In the genomic region with DNA sequence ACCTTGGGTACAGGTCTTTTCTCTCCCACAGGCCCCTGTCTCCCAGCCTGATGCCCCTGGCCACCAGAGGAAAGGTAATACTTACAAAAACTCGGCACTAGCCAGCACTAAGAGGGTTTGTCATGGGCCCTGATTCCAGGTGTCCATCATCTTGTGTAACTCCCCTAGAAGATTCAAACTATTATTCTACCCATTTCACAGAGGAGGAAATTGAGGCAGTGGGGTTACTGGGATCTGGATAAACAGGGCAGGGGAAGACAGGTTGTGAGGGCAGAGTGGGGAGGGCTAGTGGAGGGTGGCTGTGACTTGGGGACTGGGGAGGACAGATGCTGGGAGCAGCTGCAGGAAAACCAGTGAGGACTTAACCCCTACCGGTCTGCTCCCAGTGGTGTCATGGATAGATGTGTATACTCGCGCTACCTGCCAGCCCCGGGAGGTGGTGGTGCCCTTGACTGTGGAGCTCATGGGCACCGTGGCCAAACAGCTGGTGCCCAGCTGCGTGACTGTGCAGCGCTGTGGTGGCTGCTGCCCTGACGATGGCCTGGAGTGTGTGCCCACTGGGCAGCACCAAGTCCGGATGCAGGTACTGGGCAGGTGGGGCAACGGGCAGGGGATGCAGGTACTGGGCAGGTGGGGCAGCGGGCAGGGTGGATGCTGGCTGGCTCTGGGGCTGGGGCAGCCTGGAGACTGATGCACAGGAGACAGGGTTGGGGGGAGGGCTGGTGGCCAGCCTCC, we compare ENCODE assay signal across 8 cellular contexts. TPM values are rescaled to one million over a fixed set of nuclear protein-coding genes. Genes with fewer than 3 reads are reported as not detected.
DNase-seq lines count a peak whose midpoint lies in the region; ATAC-seq and TF ChIP-seq lines count a peak whose summit lies in the region.

No MANE protein-coding gene starts in this region.

- H3K9me2 ChIP-seq in SK-N-SH = no peaks in the 10 kb centered on the region

- H3K9ac ChIP-seq in SK-N-SH = peak overlapping the region; percentile 63

- 84% methylated on average over 12 of the region's 12 CpGs for WGBS in SK-N-SH (ENCODE audit: low lambda C conversion rate)
- 80 to 86% methylated on average over 8 to 12 of the region's 12 CpGs for WGBS in testis, 2 donors

- no peak for TF ChIP-seq RAD21 in SK-N-SH (IDR thresholded peaks at IDR 0.05; ENCODE audit: low read length)

- H3K4me3 ChIP-seq in SK-N-SH (ENCODE audit: low read depth in 2 of 2, low read length in 1 of 2) = peak overlapping the region; percentile 63 to 66
- H3K4me3 ChIP-seq in kidney epithelial cell (ENCODE audit: low read depth, low read length) = peak overlapping the region; percentile 50
- peak overlapping the region in 1 of 2 donors; percentile 73 for H3K4me3 ChIP-seq in testis

- POLR2A ChIA-PET in SK-N-SH (lab: Yijun Ruan, JAX) = interaction anchor here (1.2 kb wide), 1 partner anchor 35 kb away, joined by 4 read pairs; no protein-coding TSS in a partner anchor
- POLR2A ChIA-PET in activated naive CD8-positive, alpha-beta T cell treated with anti-CD3 and anti-CD28 coated beads, Interleukin-2, amount 10 ng/mL, durations not matched to agents 7 days and 5 days (lab: Charles Lee) = interaction anchor here (0.7 to 26.2 kb wide), 5 partner anchors 9 to 58 kb away, joined by 5 to 419 read pairs (median 11); a partner anchor contains a TSS

- H3K4me1 ChIP-seq in SK-N-SH (ENCODE audit: control insufficient read depth in 1 of 2, insufficient read depth in 2 of 2, low read depth in 1 of 2, low read length in 1 of 2) (peaks cover 16 to 47% of the 10 kb centered on the region in 2 experiments; a peak in 2 of 4 replicates), testis (peaks cover 29% of the 10 kb centered on the region)

- peaks cover 19% of the 10 kb centered on the region for H3K79me2 ChIP-seq in SK-N-SH (ENCODE audit: insufficient read depth)

- no peaks in the 10 kb centered on the region for H3K27me3 ChIP-seq in SK-N-SH (ENCODE audit: insufficient read depth)
- H3K27me3 ChIP-seq in kidney epithelial cell (ENCODE audit: control insufficient read depth, insufficient read depth, low read length) = no peaks in the 10 kb centered on the region
- H3K27me3 ChIP-seq in testis = no peaks in the 10 kb centered on the region

- no peak for DNase-seq in SK-N-SH
- DNase-seq in activated naive CD8-positive, alpha-beta T cell treated with anti-CD3 and anti-CD28 coated beads, Interleukin-2, amount 10 ng/mL, durations not matched to agents 7 days and 5 days = no peak
- no peak for DNase-seq in kidney epithelial cell (ENCODE audit: low read depth)
- DNase-seq in testis = no peak
- DNase-seq in HPDE6-E6E7 (ENCODE audit: extremely low spot score) = no peak
- no peak for DNase-seq in NCI-H524 (lab: John Stamatoyannopoulos, UW)

- TF ChIP-seq EP300 in SK-N-SH (IDR thresholded peaks at IDR 0.05; ENCODE audit: borderline replicate concordance in 1 of 2, low read depth in 1 of 2, low read length in 1 of 2) = no peak

- peak overlapping the region; percentile 89 for H3K4me2 ChIP-seq in SK-N-SH

- H3K36me3 Mint-ChIP-seq in activated naive CD8-positive, alpha-beta T cell treated with anti-CD3 and anti-CD28 coated beads, Interleukin-2, amount 10 ng/mL, durations not matched to agents 7 days and 5 days = peaks cover 18% of the 10 kb centered on the region

- H4K20me1 ChIP-seq in SK-N-SH (ENCODE audit: insufficient read depth) = no peaks in the 10 kb centered on the region

- peak overlapping the region; percentile 83 for H3K27ac Mint-ChIP-seq in activated naive CD8-positive, alpha-beta T cell treated with anti-CD3 and anti-CD28 coated beads, Interleukin-2, amount 10 ng/mL, durations not matched to agents 7 days and 5 days

- peak overlapping the region; percentile 93 for H3K4me3 Mint-ChIP-seq in activated naive CD8-positive, alpha-beta T cell treated with anti-CD3 and anti-CD28 coated beads, Interleukin-2, amount 10 ng/mL, durations not matched to agents 7 days and 5 days

- H3F3A ChIP-seq in SK-N-SH (replicated peaks; ENCODE audit: insufficient read depth) = peaks cover 37% of the 10 kb centered on the region

- no peaks in the 10 kb centered on the region for H3K9me3 ChIP-seq in SK-N-SH
- H3K9me3 ChIP-seq in testis = no peaks in the 10 kb centered on the region

- intact Hi-C loops in testis (cut with DNase I; ENCODE audit: low total_unique reads) = no loop called here

- ATAC-seq in SK-N-SH treated with all-trans-retinoic acid at 6 μM for 48 hours (no peak), HG02623 (IDR thresholded peaks at IDR 0.05; ENCODE audit: unreplicated experiment) (no peak)
- ATAC-seq in activated naive CD8-positive, alpha-beta T cell treated with anti-CD3 and anti-CD28 coated beads, Interleukin-2, amount 10 ng/mL, durations not matched to agents 7 days and 5 days (ENCODE audit: low read depth) = no peak

- no peak overlapping the region for H2AFZ ChIP-seq in SK-N-SH (ENCODE audit: low read depth)

- H3K27ac ChIP-seq in SK-N-SH (ENCODE audit: low read depth in 2 of 2, low read length in 1 of 2) (peak overlapping the region in 1 of 2 experiments; percentile 83; a peak in 1 of 4 replicates), testis (peak overlapping the region; percentile 77 to 89)

- no peak for TF ChIP-seq POLR2A in testis (IDR thresholded peaks at IDR 0.05)

- H3K4me1 Mint-ChIP-seq in activated naive CD8-positive, alpha-beta T cell treated with anti-CD3 and anti-CD28 coated beads, Interleukin-2, amount 10 ng/mL, durations not matched to agents 7 days and 5 days = peaks cover 34% of the 10 kb centered on the region

- H3K27me3 Mint-ChIP-seq in activated naive CD8-positive, alpha-beta T cell treated with anti-CD3 and anti-CD28 coated beads, Interleukin-2, amount 10 ng/mL, durations not matched to agents 7 days and 5 days = no peaks in the 10 kb centered on the region

- no peak for TF ChIP-seq CTCF in SK-N-SH (IDR thresholded peaks at IDR 0.05)
- no peak for TF ChIP-seq CTCF in kidney epithelial cell (IDR thresholded peaks at IDR 0.05; ENCODE audit: insufficient read depth, low read length, poor library complexity, severe bottlenecking)
- no peak for TF ChIP-seq CTCF in testis (IDR thresholded peaks at IDR 0.05)

- H3K9me3 Mint-ChIP-seq in activated naive CD8-positive, alpha-beta T cell treated with anti-CD3 and anti-CD28 coated beads, Interleukin-2, amount 10 ng/mL, durations not matched to agents 7 days and 5 days = no peaks in the 10 kb centered on the region

- CTCF ChIA-PET in SK-N-SH (lab: Yijun Ruan, JAX) = interaction anchor here (1.1 to 1.6 kb wide), 3 partner anchors 15 to 65 kb away, joined by 4 to 6 read pairs (median 5); a partner anchor contains a TSS

- H3K36me3 ChIP-seq in SK-N-SH (replicated peaks in 1 of 2; ENCODE audit: control insufficient read depth in 1 of 2, insufficient read depth in 2 of 2, low read length in 1 of 2) = peaks cover 0 to 18% of the 10 kb centered on the region in 2 experiments
- no peaks in the 10 kb centered on the region for H3K36me3 ChIP-seq in kidney epithelial cell (ENCODE audit: control insufficient read depth, insufficient read depth, low read length)
- H3K36me3 ChIP-seq in testis (ENCODE audit: low read depth, missing control alignments) = no peaks in the 10 kb centered on the region

RNA-seq across cellular contexts. Expression of a gene that starts 1.2 kb away (rescaled TPM):
- polyA plus RNA-seq in SK-N-SH (2012; rRNA removed) (16.3 and 29.9 TPM in 2 replicates), testis (ENCODE audit: insufficient read depth, low read depth, low replicate concordance) (57.3 TPM)
- polyA plus RNA-seq in SK-N-SH (2012; cell fraction: cytosol; rRNA removed) = 31.2 and 40.8 TPM in 2 replicates
- 39.6 and 40.1 TPM in 2 replicates for polyA plus RNA-seq in SK-N-SH (2012; cell fraction: nucleus; rRNA removed)
- total RNA-seq in activated naive CD8-positive, alpha-beta T cell treated with anti-CD3 and anti-CD28 coated beads, Interleukin-2, amount 10 ng/mL, durations not matched to agents 7 days and 5 days = 10 to 100 TPM; 93.4 to 98.8 TPM
- total RNA-seq in kidney epithelial cell (54.7 and 61.4 TPM in 2 replicates), testis (10 to 100 TPM; 19.1 to 47.8 TPM)

RNA-seq across cellular contexts. Expression of a gene that starts 5.2 kb away (rescaled TPM):
- polyA plus RNA-seq in SK-N-SH (2012; rRNA removed) = 46.9 and 52.1 TPM in 2 replicates
- polyA plus RNA-seq in SK-N-SH (2012; cell fraction: cytosol; rRNA removed) = 18.5 and 31.6 TPM in 2 replicates
- polyA plus RNA-seq in SK-N-SH (2012; cell fraction: nucleus; rRNA removed) = 68.2 and 78.5 TPM in 2 replicates
- 10 to 100 TPM; 59.6 to 60.3 TPM for total RNA-seq in activated naive CD8-positive, alpha-beta T cell treated with anti-CD3 and anti-CD28 coated beads, Interleukin-2, amount 10 ng/mL, durations not matched to agents 7 days and 5 days
- 14.8 and 21.7 TPM in 2 replicates for total RNA-seq in kidney epithelial cell
- 100 to 1,000 TPM; 105 to 254 TPM for total RNA-seq in testis
- polyA plus RNA-seq in testis (ENCODE audit: insufficient read depth, low read depth, low replicate concordance) = 303 TPM

RNA-seq across cellular contexts. Expression of a gene that starts 5.3 kb away (rescaled TPM):
- 84.8 and 127 TPM in 2 replicates for polyA plus RNA-seq in SK-N-SH (2012; rRNA removed)
- polyA plus RNA-seq in SK-N-SH (2012; cell fraction: cytosol; rRNA removed) = 87.0 and 100 TPM in 2 replicates
- 96.5 and 148 TPM in 2 replicates for polyA plus RNA-seq in SK-N-SH (2012; cell fraction: nucleus; rRNA removed)
- total RNA-seq in activated naive CD8-positive, alpha-beta T cell treated with anti-CD3 and anti-CD28 coated beads, Interleukin-2, amount 10 ng/mL, durations not matched to agents 7 days and 5 days = 10 to 100 TPM; 27.7 to 28.1 TPM
- total RNA-seq in kidney epithelial cell = 61.1 and 110 TPM in 2 replicates
- total RNA-seq in testis = 100 to 1,000 TPM; 151 to 159 TPM
- 159 TPM for polyA plus RNA-seq in testis (ENCODE audit: insufficient read depth, low read depth, low replicate concordance)

RNA-seq across cellular contexts. Expression of a gene that starts 9.5 kb away (rescaled TPM):
- polyA plus RNA-seq in SK-N-SH (2012; rRNA removed) (72.7 and 74.0 TPM in 2 replicates), testis (ENCODE audit: insufficient read depth, low read depth, low replicate concordance) (19.0 TPM)
- 31.3 and 42.6 TPM in 2 replicates for polyA plus RNA-seq in SK-N-SH (2012; cell fraction: cytosol; rRNA removed)
- polyA plus RNA-seq in SK-N-SH (2012; cell fraction: nucleus; rRNA removed) = 150 and 256 TPM in 2 replicates
- 100 to 1,000 TPM; 102 to 103 TPM for total RNA-seq in activated naive CD8-positive, alpha-beta T cell treated with anti-CD3 and anti-CD28 coated beads, Interleukin-2, amount 10 ng/mL, durations not matched to agents 7 days and 5 days
- total RNA-seq in kidney epithelial cell (50.7 and 61.1 TPM in 2 replicates), testis (10 to 100 TPM; 50.9 to 52.7 TPM)

RNA-seq across cellular contexts. Expression of a gene that starts 9.6 kb away (rescaled TPM):
- polyA plus RNA-seq in SK-N-SH (2012; rRNA removed) = 61.5 and 62.4 TPM in 2 replicates
- polyA plus RNA-seq in SK-N-SH (2012; cell fraction: cytosol; rRNA removed) = 31.0 and 39.9 TPM in 2 replicates
- polyA plus RNA-seq in SK-N-SH (2012; cell fraction: nucleus; rRNA removed) = 222 and 331 TPM in 2 replicates
- 10 to 100 TPM; 45.0 to 47.8 TPM for total RNA-seq in activated naive CD8-positive, alpha-beta T cell treated with anti-CD3 and anti-CD28 coated beads, Interleukin-2, amount 10 ng/mL, durations not matched to agents 7 days and 5 days
- total RNA-seq in kidney epithelial cell = 59.8 and 77.1 TPM in 2 replicates
- 10 to 100 TPM; 56.5 to 65.4 TPM for total RNA-seq in testis
- 93.7 TPM for polyA plus RNA-seq in testis (ENCODE audit: insufficient read depth, low read depth, low replicate concordance)
